8 cellular contexts compared by ENCODE assay signal in the genomic region with DNA sequence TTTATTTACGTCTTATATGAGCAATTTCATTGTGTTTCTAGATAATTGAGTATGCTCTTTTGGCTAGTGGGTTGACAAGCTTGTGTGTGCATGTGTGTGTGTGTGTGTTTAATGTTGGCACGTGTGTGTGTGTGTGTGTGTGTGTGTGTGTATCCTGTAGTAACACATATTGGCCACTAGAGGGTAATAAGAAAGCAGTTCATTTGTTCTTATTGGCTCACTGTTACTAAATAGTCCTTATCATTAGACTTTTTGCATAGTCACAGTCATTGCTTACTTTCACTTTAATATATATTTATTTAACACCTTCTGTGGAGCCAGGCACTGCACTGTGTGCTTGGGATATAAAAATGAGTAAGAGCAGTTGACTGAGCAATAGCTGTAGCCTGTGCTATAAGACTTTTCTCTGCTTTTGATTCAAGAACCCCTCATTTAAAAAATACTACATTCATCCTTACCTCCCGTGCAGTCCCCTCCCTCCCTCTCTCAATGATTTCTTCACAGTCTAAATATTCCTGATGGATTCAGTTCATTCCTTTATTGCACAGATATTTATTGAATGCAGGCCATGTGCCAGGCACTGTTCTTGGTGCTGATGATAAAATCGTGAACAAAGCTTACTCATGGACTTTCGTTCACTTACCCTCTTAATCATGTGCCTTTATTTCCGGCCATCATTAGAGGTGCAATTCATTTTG.
DNase-seq lines count a peak whose midpoint lies in the region; ATAC-seq, FAIRE-seq and TF ChIP-seq lines count a peak whose summit lies in the region.

No MANE protein-coding gene starts in this region.

- no peak for TF ChIP-seq POLR2A in GM12878 (IDR thresholded peaks at IDR 0.05; ENCODE audit: low read depth, low read length)

- WGBS in GM12878 (ENCODE audit: insufficient coverage, insufficient replicate concordance, low lambda C conversion rate, missing lambda C conversion rate) = 1% methylated on average over 6 of the region's 6 CpGs

- no TSS peak for BruUV-seq in GM12878 (replicated peaks; lab: Mats Ljungman, UMichigan)

- FAIRE-seq in GM18507 (lab: Jason Lieb, UNC) (peak; percentile 85), GM12878 (lab: Jason Lieb, UNC) (no peak)

- TF ChIP-seq RAD21 in GM12878 (IDR thresholded peaks at IDR 0.05; ENCODE audit: insufficient read depth, low read depth, low read length) = peak; percentile 46; the same call in 1 of the 2 replicates

- H3K27me3 ChIP-seq in GM12878 (replicated peaks in 1 of 2; ENCODE audit: control insufficient read depth in 2 of 2, insufficient read depth in 2 of 2, low read length in 1 of 2) = no peaks in the 10 kb centered on the region
- no peaks in the 10 kb centered on the region for H3K27me3 ChIP-seq in kidney epithelial cell (ENCODE audit: control insufficient read depth, insufficient read depth, low read length)
- H3K27me3 ChIP-seq in tibial artery = no peaks in the 10 kb centered on the region

- H3K4me2 ChIP-seq in GM12878 (ENCODE audit: control insufficient read depth, insufficient read depth) = 0 out of 2 replicates have a peak overlapping the region, but pooled peaks have one; percentile 4

- H3K36me3 ChIP-seq in GM12878 (ENCODE audit: control insufficient read depth in 2 of 2, insufficient read depth in 2 of 2, low read length in 1 of 2) (peaks cover 0 to 10% of the 10 kb centered on the region in 2 experiments; a peak in 2 of 4 replicates), kidney epithelial cell (ENCODE audit: control insufficient read depth, insufficient read depth, low read length) (no peaks in the 10 kb centered on the region), tibial artery (no peaks in the 10 kb centered on the region)

- CTCF ChIA-PET in GM12878 (lab: Yijun Ruan, JAX) = interaction anchor here (0.6 to 3.3 kb wide), 34 partner anchors 8 to 249 kb away, joined by 3 to 13 read pairs (median 4); no protein-coding TSS in a partner anchor

- peak; percentile 82 for TF ChIP-seq CTCF in C4-2B (conservative IDR thresholded peaks at IDR 0.05)
- peak; percentile 65 to 79 (median 76) for TF ChIP-seq CTCF in GM12878 (IDR thresholded peaks at IDR 0.05 in 2 of 3, conservative IDR thresholded peaks at IDR 0.05 in 1 of 3; ENCODE audit: control insufficient read depth in 2 of 3, extremely low read depth in 1 of 3, insufficient read depth in 1 of 3, low read depth in 3 of 3, low read length in 3 of 3)
- peak; percentile 62 for TF ChIP-seq CTCF in kidney epithelial cell (IDR thresholded peaks at IDR 0.05; ENCODE audit: insufficient read depth, low read length, poor library complexity, severe bottlenecking)
- TF ChIP-seq CTCF in tibial artery (IDR thresholded peaks at IDR 0.05) = peak; percentile 49 to 66

- in situ Hi-C loops in GM12878 (cut with MboI) = no loop called here

- H2AFZ ChIP-seq in GM12878 (ENCODE audit: control insufficient read depth, low read depth, low read length) = no peak overlapping the region

- H3K4me1 ChIP-seq in GM12878 (ENCODE audit: control insufficient read depth, insufficient read depth, low read length) (peaks cover 11% of the 10 kb centered on the region), tibial artery (peaks cover 0 to 83% (median 44%) of the 10 kb centered on the region in 4 donors)

- POLR2A ChIA-PET in GM12878 (lab: Charles Lee) = interaction anchor here (1.4 kb wide), 1 partner anchor 89 kb away, joined by 4 read pairs; no protein-coding TSS in a partner anchor

- DNase-seq in GM18507 (ENCODE audit: extremely low spot score, insufficient read length, low read depth) = no peak
- peak; percentile 63 for DNase-seq in NCI-H69 (lab: John Stamatoyannopoulos, UW)
- peak; percentile 12 for DNase-seq in GM12878 (ENCODE audit: low read depth, low spot score)
- DNase-seq in kidney epithelial cell (ENCODE audit: low read depth) = no peak
- DNase-seq in tibial artery = no peak

- no peak overlapping the region for H3K4me3 ChIP-seq in GM12878
- no peak overlapping the region for H3K4me3 ChIP-seq in kidney epithelial cell (ENCODE audit: low read depth, low read length)
- H3K4me3 ChIP-seq in tibial artery = no peak overlapping the region

- H3K79me2 ChIP-seq in GM12878 (ENCODE audit: control insufficient read depth, insufficient read depth, low read length) = peaks cover 90% of the 10 kb centered on the region

- TF ChIP-seq EP300 in GM12878 (IDR thresholded peaks at IDR 0.05; ENCODE audit: borderline replicate concordance in 1 of 2, control insufficient read depth in 1 of 2, low read depth in 2 of 2, low read length in 2 of 2) = no peak

- SMC1A ChIA-PET in GM12878 (lab: Charles Lee; ENCODE audit: uncharacterized antibody, unreplicated experiment) = interaction anchor here (0.6 to 2.7 kb wide), 18 partner anchors 12 to 296 kb away, joined by 3 to 20 read pairs (median 4); a partner anchor contains a TSS

- ATAC-seq in GM12878 = peak; percentile 76
- ATAC-seq in GM21576 (IDR thresholded peaks at IDR 0.05; ENCODE audit: unreplicated experiment) = no peak
- ATAC-seq in GM21515 (IDR thresholded peaks at IDR 0.05; ENCODE audit: unreplicated experiment) = no peak

- intact Hi-C loops in GM12878 (cut with micrococcal nuclease; ENCODE audit: unreplicated experiment) (loop anchor here (5.0 kb wide), 1 partner anchor 91 kb away; no protein-coding TSS in a partner anchor), tibial artery (cut with DNase I; ENCODE audit: low total_unique reads) (no loop called here)

- H3K9me3 ChIP-seq in GM12878 (replicated peaks; ENCODE audit: control insufficient read depth, insufficient read depth, low read length) (no peaks in the 10 kb centered on the region; the same call in 2 of the 3 replicates), tibial artery (no peaks in the 10 kb centered on the region)

- H3K27ac ChIP-seq in C4-2B (no peak overlapping the region), GM12878 (ENCODE audit: control insufficient read depth, insufficient read depth) (no peak overlapping the region), tibial artery (no peak overlapping the region)

- peaks cover 8% of the 10 kb centered on the region; the same call in 1 of the 2 replicates for H4K20me1 ChIP-seq in GM12878 (ENCODE audit: control insufficient read depth, insufficient read depth)

- RAD21 ChIA-PET in GM12878 (lab: Charles Lee; ENCODE audit: unreplicated experiment) = interaction anchor here (0.6 to 3.3 kb wide), 6 partner anchors 11 to 296 kb away, joined by 3 to 15 read pairs (median 4); no protein-coding TSS in a partner anchor

- no peak overlapping the region for H3K9ac ChIP-seq in GM12878 (ENCODE audit: control insufficient read depth, insufficient read depth, low read length)

TF ChIP-seq in GM12878, 131 proteins besides CTCF, POLR2A, EP300 and RAD21 (continues in another document):
- TF ChIP-seq, protein P1, sequence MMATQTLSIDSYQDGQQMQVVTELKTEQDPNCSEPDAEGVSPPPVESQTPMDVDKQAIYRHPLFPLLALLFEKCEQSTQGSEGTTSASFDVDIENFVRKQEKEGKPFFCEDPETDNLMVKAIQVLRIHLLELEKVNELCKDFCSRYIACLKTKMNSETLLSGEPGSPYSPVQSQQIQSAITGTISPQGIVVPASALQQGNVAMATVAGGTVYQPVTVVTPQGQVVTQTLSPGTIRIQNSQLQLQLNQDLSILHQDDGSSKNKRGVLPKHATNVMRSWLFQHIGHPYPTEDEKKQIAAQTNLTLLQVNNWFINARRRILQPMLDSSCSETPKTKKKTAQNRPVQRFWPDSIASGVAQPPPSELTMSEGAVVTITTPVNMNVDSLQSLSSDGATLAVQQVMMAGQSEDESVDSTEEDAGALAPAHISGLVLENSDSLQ (IDR thresholded peaks at IDR 0.05) = no peak
- peak; percentile 89 for TF ChIP-seq ZNF24 (IDR thresholded peaks at IDR 0.05)
- peak; percentile 96 to 97 for TF ChIP-seq BHLHE40 (IDR thresholded peaks at IDR 0.05; ENCODE audit: borderline replicate concordance in 1 of 2, low read depth in 2 of 2, low read length in 1 of 2)
- no peak for TF ChIP-seq YBX1 (IDR thresholded peaks at IDR 0.05)
- TF ChIP-seq, protein P2, sequence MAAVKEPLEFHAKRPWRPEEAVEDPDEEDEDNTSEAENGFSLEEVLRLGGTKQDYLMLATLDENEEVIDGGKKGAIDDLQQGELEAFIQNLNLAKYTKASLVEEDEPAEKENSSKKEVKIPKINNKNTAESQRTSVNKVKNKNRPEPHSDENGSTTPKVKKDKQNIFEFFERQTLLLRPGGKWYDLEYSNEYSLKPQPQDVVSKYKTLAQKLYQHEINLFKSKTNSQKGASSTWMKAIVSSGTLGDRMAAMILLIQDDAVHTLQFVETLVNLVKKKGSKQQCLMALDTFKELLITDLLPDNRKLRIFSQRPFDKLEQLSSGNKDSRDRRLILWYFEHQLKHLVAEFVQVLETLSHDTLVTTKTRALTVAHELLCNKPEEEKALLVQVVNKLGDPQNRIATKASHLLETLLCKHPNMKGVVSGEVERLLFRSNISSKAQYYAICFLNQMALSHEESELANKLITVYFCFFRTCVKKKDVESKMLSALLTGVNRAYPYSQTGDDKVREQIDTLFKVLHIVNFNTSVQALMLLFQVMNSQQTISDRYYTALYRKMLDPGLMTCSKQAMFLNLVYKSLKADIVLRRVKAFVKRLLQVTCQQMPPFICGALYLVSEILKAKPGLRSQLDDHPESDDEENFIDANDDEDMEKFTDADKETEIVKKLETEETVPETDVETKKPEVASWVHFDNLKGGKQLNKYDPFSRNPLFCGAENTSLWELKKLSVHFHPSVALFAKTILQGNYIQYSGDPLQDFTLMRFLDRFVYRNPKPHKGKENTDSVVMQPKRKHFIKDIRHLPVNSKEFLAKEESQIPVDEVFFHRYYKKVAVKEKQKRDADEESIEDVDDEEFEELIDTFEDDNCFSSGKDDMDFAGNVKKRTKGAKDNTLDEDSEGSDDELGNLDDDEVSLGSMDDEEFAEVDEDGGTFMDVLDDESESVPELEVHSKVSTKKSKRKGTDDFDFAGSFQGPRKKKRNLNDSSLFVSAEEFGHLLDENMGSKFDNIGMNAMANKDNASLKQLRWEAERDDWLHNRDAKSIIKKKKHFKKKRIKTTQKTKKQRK (IDR thresholded peaks at IDR 0.05; ENCODE audit: low read depth, low read length) = no peak
- no peak for TF ChIP-seq SREBF2 (IDR thresholded peaks at IDR 0.05; ENCODE audit: low read length)
- no peak for TF ChIP-seq STAT1 (conservative IDR thresholded peaks at IDR 0.05)
- TF ChIP-seq, protein P3, sequence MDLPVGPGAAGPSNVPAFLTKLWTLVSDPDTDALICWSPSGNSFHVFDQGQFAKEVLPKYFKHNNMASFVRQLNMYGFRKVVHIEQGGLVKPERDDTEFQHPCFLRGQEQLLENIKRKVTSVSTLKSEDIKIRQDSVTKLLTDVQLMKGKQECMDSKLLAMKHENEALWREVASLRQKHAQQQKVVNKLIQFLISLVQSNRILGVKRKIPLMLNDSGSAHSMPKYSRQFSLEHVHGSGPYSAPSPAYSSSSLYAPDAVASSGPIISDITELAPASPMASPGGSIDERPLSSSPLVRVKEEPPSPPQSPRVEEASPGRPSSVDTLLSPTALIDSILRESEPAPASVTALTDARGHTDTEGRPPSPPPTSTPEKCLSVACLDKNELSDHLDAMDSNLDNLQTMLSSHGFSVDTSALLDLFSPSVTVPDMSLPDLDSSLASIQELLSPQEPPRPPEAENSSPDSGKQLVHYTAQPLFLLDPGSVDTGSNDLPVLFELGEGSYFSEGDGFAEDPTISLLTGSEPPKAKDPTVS (IDR thresholded peaks at IDR 0.05; ENCODE audit: low read depth, low read length) = no peak
- no peak for TF ChIP-seq CEBPB (IDR thresholded peaks at IDR 0.05; ENCODE audit: borderline replicate concordance in 1 of 2, low read depth in 2 of 2, low read length in 2 of 2)

Comparison
In these comparisons a context has a peak if more than half of its experiments do, and no peak if none do; other contexts are left out.
1. DNase-seq: peak in NCI-H69 (single experiment) and GM12878 (single experiment); none in GM18507 (single experiment), kidney epithelial cell (single experiment) and tibial artery (0 of 2).
2. Peak in every context shown above with its lines, with median percentiles within 50 percentile points of each other: CTCF ChIP-seq.